ENCODE assay signal across 9 cellular contexts in the genomic region with DNA sequence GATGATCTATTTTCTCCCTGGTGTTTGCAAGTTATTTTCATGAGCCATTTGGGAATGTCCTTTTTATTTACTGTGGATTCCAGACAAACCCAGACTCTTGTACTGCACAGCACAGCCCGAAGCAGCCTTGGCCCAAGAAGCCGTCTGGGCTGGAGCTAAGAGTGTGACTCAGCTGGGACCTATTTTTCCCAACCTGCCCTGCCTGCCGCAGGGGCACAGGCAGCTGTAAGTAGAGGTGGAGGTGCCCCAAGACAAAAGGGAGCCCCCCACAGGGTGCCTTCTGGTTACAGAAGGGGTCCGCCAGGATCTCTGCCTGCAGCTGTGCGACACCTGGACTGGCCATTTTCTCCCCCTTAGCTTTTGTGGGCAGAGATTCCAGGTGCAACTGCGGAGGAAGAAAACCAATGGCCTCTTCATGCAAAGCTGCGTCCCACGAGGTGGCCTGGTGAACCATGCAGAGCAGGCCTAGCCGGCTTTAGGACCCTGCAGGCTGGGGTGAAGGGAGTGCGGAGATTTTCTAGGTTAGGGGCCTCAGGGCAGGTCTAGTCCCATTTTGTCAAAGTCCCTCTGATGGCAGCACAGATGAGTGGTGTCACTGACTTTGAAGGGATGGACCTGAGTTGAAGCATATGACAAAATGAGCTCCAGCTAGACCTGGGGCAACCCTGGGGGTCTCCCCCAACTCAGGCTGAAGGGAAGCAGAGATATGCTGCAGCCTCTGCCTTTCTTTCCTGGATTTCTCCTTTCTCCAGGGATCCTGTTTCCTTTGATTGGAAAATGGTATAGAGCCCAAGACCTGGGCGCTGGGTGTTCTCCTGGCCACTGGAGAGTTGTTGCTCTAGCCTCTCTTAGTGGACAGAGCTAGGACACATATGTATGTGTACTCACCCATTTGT.
DNase-seq lines count a peak whose midpoint lies in the region; ATAC-seq and TF ChIP-seq lines count a peak whose summit lies in the region.
"Had no signal": no experiment of that assay in that cellular context is flagged by ENCODE, and none has a peak within 500 bp of the region (broad histone marks: within the 10 kb centered on the region; RNA-seq: fewer than 3 reads in every experiment).

No MANE protein-coding gene starts in this region.

- H3K4me3 ChIP-seq in GM23338 (no peak overlapping the region), SJSA1 (no peak overlapping the region), fibroblast of the aortic adventitia (ENCODE audit: low read depth, low read length) (no peak overlapping the region), spleen (no peak overlapping the region)

- WGBS in spleen, 5 donors = 50 to 76% (median 75%) methylated on average over 9 to 11 of the region's 11 CpGs

- H3K27ac ChIP-seq in GM23338 (ENCODE audit: low read depth) = no peak overlapping the region
- H3K27ac ChIP-seq in SJSA1 = peak overlapping the region; percentile 63
- H3K27ac ChIP-seq in spleen = peak overlapping the region in 1 of 8 donors; percentile 66

- peak overlapping the region; percentile 59; the same call in 1 of the 2 replicates for H2AFZ ChIP-seq in GM23338

- H3K27me3 Mint-ChIP-seq in GM23338 (ENCODE audit: insufficient read depth, low read depth, poor library complexity) = peaks cover 2% of the 10 kb centered on the region

- H3K36me3 ChIP-seq in GM23338 (ENCODE audit: insufficient read depth) = no peaks in the 10 kb centered on the region
- H3K36me3 ChIP-seq in SJSA1 = no peaks in the 10 kb centered on the region
- no peaks in the 10 kb centered on the region for H3K36me3 ChIP-seq in spleen

- DNase-seq in GM23338 (ENCODE audit: low spot score) = no peak
- DNase-seq in SJSA1 (ENCODE audit: low read depth in 1 of 2, low spot score in 2 of 2) = peak in 1 of 2 experiments; percentile 70
- DNase-seq in fibroblast of the aortic adventitia (ENCODE audit: low read depth) = peak; percentile 71
- DNase-seq in spleen = peak; percentile 69
- no peak for DNase-seq in SIG-M5 (lab: John Stamatoyannopoulos, UW)
- DNase-seq: amniotic stem cell, glutamatergic neuron had no signal

- H3K79me2 ChIP-seq in GM23338 (replicated peaks; ENCODE audit: insufficient read depth) = no peaks in the 10 kb centered on the region

- H3K27me3 ChIP-seq in GM23338 (ENCODE audit: insufficient read depth) = no peaks in the 10 kb centered on the region
- no peaks in the 10 kb centered on the region for H3K27me3 ChIP-seq in SJSA1 (replicated peaks)
- H3K27me3 ChIP-seq in spleen (replicated peaks in 1 of 7) = no peaks in the 10 kb centered on the region

- H3K36me3 Mint-ChIP-seq in GM23338 (ENCODE audit: low read depth) = no peaks in the 10 kb centered on the region

- no peaks in the 10 kb centered on the region for H3K9me3 Mint-ChIP-seq in GM23338

- H3K4me3 Mint-ChIP-seq in GM23338 = no peak overlapping the region

- no peak overlapping the region for H3K4me2 ChIP-seq in GM23338

- no peak for TF ChIP-seq POLR2A in spleen (IDR thresholded peaks at IDR 0.05)

- H3K9me3 ChIP-seq in SJSA1 (replicated peaks) (no peaks in the 10 kb centered on the region), spleen (peaks cover 0 to 11% (median 7%) of the 10 kb centered on the region in 8 donors)

- H3F3A ChIP-seq in GM23338 (replicated peaks; ENCODE audit: low read depth) = no peaks in the 10 kb centered on the region

- intact Hi-C loops in spleen (cut with DNase I; ENCODE audit: low total_unique reads) = no loop called here

- H3K9me2 ChIP-seq in GM23338 (ENCODE audit: insufficient read depth) = no peaks in the 10 kb centered on the region

- no peaks in the 10 kb centered on the region; the same call in 1 of the 3 replicates for H3K4me1 Mint-ChIP-seq in GM23338

- H4K20me1 ChIP-seq in GM23338 (replicated peaks; ENCODE audit: insufficient read depth) = no peaks in the 10 kb centered on the region

- H3K4me1 ChIP-seq in GM23338 (ENCODE audit: insufficient read depth) (no peaks in the 10 kb centered on the region), SJSA1 (replicated peaks) (peaks cover 34% of the 10 kb centered on the region), spleen (peaks cover 0 to 29% (median 20%) of the 10 kb centered on the region in 6 donors)

- ATAC-seq in GM23338 (peak; percentile 65), GM21367 (IDR thresholded peaks at IDR 0.05; ENCODE audit: unreplicated experiment) (no peak), HG03469 (IDR thresholded peaks at IDR 0.05; ENCODE audit: unreplicated experiment) (no peak)

- no peak for TF ChIP-seq CTCF in GM23338 (conservative IDR thresholded peaks at IDR 0.05; ENCODE audit: low read depth in 2 of 2)
- TF ChIP-seq CTCF in fibroblast of the aortic adventitia (IDR thresholded peaks at IDR 0.05; ENCODE audit: insufficient read depth, low read length) = no peak
- no peak for TF ChIP-seq CTCF in spleen (IDR thresholded peaks at IDR 0.05 in 8 of 11, conservative IDR thresholded peaks at IDR 0.05 in 3 of 11)

- H3K27ac Mint-ChIP-seq in GM23338 = no peak overlapping the region

TF ChIP-seq in GM23338, 12 proteins besides CTCF, POLR2A, EP300 and RAD21 (continues in another document):
- TF ChIP-seq NANOG (IDR thresholded peaks at IDR 0.05; ENCODE audit: borderline replicate concordance) = no peak
- no peak for TF ChIP-seq ZNF114 (CRISPR knock-in tag; IDR thresholded peaks at IDR 0.05)
- no peak for TF ChIP-seq ETS1 (IDR thresholded peaks at IDR 0.05)
- no peak for TF ChIP-seq ZNF331 (CRISPR knock-in tag; IDR thresholded peaks at IDR 0.05; ENCODE audit: low read depth)
- TF ChIP-seq, protein P1, sequence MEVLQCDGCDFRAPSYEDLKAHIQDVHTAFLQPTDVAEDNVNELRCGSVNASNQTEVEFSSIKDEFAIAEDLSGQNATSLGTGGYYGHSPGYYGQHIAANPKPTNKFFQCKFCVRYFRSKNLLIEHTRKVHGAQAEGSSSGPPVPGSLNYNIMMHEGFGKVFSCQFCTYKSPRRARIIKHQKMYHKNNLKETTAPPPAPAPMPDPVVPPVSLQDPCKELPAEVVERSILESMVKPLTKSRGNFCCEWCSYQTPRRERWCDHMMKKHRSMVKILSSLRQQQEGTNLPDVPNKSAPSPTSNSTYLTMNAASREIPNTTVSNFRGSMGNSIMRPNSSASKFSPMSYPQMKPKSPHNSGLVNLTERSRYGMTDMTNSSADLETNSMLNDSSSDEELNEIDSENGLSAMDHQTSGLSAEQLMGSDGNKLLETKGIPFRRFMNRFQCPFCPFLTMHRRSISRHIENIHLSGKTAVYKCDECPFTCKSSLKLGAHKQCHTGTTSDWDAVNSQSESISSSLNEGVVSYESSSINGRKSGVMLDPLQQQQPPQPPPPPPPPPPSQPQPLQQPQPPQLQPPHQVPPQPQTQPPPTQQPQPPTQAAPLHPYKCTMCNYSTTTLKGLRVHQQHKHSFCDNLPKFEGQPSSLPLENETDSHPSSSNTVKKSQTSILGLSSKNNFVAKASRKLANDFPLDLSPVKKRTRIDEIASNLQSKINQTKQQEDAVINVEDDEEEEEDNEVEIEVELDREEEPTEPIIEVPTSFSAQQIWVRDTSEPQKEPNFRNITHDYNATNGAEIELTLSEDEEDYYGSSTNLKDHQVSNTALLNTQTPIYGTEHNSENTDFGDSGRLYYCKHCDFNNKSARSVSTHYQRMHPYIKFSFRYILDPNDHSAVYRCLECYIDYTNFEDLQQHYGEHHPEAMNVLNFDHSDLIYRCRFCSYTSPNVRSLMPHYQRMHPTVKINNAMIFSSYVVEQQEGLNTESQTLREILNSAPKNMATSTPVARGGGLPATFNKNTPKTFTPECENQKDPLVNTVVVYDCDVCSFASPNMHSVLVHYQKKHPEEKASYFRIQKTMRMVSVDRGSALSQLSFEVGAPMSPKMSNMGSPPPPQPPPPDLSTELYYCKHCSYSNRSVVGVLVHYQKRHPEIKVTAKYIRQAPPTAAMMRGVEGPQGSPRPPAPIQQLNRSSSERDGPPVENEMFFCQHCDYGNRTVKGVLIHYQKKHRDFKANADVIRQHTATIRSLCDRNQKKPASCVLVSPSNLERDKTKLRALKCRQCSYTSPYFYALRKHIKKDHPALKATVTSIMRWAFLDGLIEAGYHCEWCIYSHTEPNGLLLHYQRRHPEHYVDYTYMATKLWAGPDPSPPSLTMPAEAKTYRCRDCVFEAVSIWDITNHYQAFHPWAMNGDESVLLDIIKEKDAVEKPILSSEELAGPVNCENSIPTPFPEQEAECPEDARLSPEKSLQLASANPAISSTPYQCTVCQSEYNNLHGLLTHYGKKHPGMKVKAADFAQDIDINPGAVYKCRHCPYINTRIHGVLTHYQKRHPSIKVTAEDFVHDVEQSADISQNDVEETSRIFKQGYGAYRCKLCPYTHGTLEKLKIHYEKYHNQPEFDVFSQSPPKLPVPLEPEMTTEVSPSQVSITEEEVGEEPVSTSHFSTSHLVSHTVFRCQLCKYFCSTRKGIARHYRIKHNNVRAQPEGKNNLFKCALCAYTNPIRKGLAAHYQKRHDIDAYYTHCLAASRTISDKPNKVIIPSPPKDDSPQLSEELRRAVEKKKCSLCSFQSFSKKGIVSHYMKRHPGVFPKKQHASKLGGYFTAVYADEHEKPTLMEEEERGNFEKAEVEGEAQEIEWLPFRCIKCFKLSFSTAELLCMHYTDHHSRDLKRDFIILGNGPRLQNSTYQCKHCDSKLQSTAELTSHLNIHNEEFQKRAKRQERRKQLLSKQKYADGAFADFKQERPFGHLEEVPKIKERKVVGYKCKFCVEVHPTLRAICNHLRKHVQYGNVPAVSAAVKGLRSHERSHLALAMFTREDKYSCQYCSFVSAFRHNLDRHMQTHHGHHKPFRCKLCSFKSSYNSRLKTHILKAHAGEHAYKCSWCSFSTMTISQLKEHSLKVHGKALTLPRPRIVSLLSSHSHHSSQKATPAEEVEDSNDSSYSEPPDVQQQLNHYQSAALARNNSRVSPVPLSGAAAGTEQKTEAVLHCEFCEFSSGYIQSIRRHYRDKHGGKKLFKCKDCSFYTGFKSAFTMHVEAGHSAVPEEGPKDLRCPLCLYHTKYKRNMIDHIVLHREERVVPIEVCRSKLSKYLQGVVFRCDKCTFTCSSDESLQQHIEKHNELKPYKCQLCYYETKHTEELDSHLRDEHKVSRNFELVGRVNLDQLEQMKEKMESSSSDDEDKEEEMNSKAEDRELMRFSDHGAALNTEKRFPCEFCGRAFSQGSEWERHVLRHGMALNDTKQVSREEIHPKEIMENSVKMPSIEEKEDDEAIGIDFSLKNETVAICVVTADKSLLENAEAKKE (CRISPR knock-in tag; IDR thresholded peaks at IDR 0.05) = no peak
- TF ChIP-seq POLR2AphosphoS5 (IDR thresholded peaks at IDR 0.05; ENCODE audit: low read depth) = no peak
- no peak for TF ChIP-seq CREB1 (CRISPR knock-in tag; IDR thresholded peaks at IDR 0.05; ENCODE audit: low read depth)

Comparison
In these comparisons a context has a peak if more than half of its experiments do, and no peak if none do; other contexts are left out.
1. DNase-seq: peak in fibroblast of the aortic adventitia (single experiment) and spleen (single experiment); none in GM23338 (single experiment) and SIG-M5 (single experiment).